8 cellular contexts compared by ENCODE assay signal in genomic region chr20:61267241-61267640, GRCh38. TPM values are rescaled to one million over a fixed set of nuclear protein-coding genes. Genes with fewer than 3 reads are reported as not detected.
"Had no signal": no experiment of that assay in that cellular context is flagged by ENCODE, and none has a peak within 500 bp of the region (broad histone marks: within the 10 kb centered on the region; RNA-seq: fewer than 3 reads in every experiment).

No MANE protein-coding gene starts in this region.

- H3K27ac ChIP-seq: HL-60 had no signal

- H3K4me3 ChIP-seq: K562 had no signal

- DNase-seq: IMR-90, KBM-7, KG1 had no signal

RNA-seq across cellular contexts. Expression of gene CDH4, which starts 15.2 kb away (rescaled TPM):
- total RNA-seq: HepG2, HT-29, K562 had no signal
- polyA plus RNA-seq: HepG2, IgD-negative memory B cell had no signal
